Comparison of ENCODE assay signal across 1 cellular context in genomic region chr12:57904848-57905811, GRCh38.
TF ChIP-seq lines count a peak whose summit lies in the region.

No MANE protein-coding gene starts in this region.

TF ChIP-seq in GM12878, 131 proteins besides CTCF, POLR2A, EP300 and RAD21 (continues in another document):
- TF ChIP-seq, protein P1, sequence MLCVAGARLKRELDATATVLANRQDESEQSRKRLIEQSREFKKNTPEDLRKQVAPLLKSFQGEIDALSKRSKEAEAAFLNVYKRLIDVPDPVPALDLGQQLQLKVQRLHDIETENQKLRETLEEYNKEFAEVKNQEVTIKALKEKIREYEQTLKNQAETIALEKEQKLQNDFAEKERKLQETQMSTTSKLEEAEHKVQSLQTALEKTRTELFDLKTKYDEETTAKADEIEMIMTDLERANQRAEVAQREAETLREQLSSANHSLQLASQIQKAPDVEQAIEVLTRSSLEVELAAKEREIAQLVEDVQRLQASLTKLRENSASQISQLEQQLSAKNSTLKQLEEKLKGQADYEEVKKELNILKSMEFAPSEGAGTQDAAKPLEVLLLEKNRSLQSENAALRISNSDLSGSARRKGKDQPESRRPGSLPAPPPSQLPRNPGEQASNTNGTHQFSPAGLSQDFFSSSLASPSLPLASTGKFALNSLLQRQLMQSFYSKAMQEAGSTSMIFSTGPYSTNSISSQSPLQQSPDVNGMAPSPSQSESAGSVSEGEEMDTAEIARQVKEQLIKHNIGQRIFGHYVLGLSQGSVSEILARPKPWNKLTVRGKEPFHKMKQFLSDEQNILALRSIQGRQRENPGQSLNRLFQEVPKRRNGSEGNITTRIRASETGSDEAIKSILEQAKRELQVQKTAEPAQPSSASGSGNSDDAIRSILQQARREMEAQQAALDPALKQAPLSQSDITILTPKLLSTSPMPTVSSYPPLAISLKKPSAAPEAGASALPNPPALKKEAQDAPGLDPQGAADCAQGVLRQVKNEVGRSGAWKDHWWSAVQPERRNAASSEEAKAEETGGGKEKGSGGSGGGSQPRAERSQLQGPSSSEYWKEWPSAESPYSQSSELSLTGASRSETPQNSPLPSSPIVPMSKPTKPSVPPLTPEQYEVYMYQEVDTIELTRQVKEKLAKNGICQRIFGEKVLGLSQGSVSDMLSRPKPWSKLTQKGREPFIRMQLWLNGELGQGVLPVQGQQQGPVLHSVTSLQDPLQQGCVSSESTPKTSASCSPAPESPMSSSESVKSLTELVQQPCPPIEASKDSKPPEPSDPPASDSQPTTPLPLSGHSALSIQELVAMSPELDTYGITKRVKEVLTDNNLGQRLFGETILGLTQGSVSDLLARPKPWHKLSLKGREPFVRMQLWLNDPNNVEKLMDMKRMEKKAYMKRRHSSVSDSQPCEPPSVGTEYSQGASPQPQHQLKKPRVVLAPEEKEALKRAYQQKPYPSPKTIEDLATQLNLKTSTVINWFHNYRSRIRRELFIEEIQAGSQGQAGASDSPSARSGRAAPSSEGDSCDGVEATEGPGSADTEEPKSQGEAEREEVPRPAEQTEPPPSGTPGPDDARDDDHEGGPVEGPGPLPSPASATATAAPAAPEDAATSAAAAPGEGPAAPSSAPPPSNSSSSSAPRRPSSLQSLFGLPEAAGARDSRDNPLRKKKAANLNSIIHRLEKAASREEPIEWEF (IDR thresholded peaks at IDR 0.05; ENCODE audit: insufficient replicate concordance, low read depth, low read length): no peak
- TF ChIP-seq TBL1XR1 (IDR thresholded peaks at IDR 0.05; ENCODE audit: low read depth, low read length) (no peak), HSF1 (IDR thresholded peaks at IDR 0.05; ENCODE audit: low read depth, low read length) (peak; percentile 68; the same call in 1 of the 2 replicates), STAT1 (conservative IDR thresholded peaks at IDR 0.05) (0 out of 2 replicates have a peak, but pooled peaks have one; percentile 57), SREBF2 (IDR thresholded peaks at IDR 0.05; ENCODE audit: low read length) (no peak), NR2F1 (conservative IDR thresholded peaks at IDR 0.05) (no peak), ZBTB33 (IDR thresholded peaks at IDR 0.05) (no peak), MXI1 (IDR thresholded peaks at IDR 0.05; ENCODE audit: low read depth, low read length) (peak; percentile 49; the same call in 1 of the 2 replicates), RUNX3 (IDR thresholded peaks at IDR 0.05; ENCODE audit: low read length) (peak; percentile 62), NFYA (IDR thresholded peaks at IDR 0.05; ENCODE audit: borderline replicate concordance, low read depth, low read length) (no peak), ASH2L (IDR thresholded peaks at IDR 0.05; ENCODE audit: borderline replicate concordance, low read depth) (no peak), FOS (IDR thresholded peaks at IDR 0.05; ENCODE audit: borderline replicate concordance, extremely low read depth, insufficient read length) (no peak), BCLAF1 (IDR thresholded peaks at IDR 0.05) (no peak), NFXL1 (IDR thresholded peaks at IDR 0.05; ENCODE audit: borderline replicate concordance) (no peak), IKZF2 (IDR thresholded peaks at IDR 0.05) (peak in 1 of 2 experiments; percentile 61; a peak in 1 of 4 replicates), FOXK2 (IDR thresholded peaks at IDR 0.05) (no peak), KLF5 (IDR thresholded peaks at IDR 0.05; ENCODE audit: partially characterized antibody) (no peak), GABPA (IDR thresholded peaks at IDR 0.05; ENCODE audit: low read depth) (no peak), SUZ12 (IDR thresholded peaks at IDR 0.05; ENCODE audit: unreplicated experiment) (no peak), TCF3 (IDR thresholded peaks at IDR 0.05; ENCODE audit: borderline replicate concordance, insufficient read depth, low read depth, low read length) (no peak), YY1 (IDR thresholded peaks at IDR 0.05; ENCODE audit: low read depth, low read length) (peak; percentile 92), SPI1 (IDR thresholded peaks at IDR 0.05; ENCODE audit: borderline replicate concordance, insufficient read depth, low read depth, low read length) (no peak), ZNF622 (IDR thresholded peaks at IDR 0.05) (no peak), PML (IDR thresholded peaks at IDR 0.05; ENCODE audit: low read length) (no peak), BCL11A (IDR thresholded peaks at IDR 0.05; ENCODE audit: low read depth, low read length) (no peak), JUNB (IDR thresholded peaks at IDR 0.05) (no peak), POLR2AphosphoS2 (IDR thresholded peaks at IDR 0.05; ENCODE audit: low read depth, low read length) (no peak), POU2F2 (IDR thresholded peaks at IDR 0.05; ENCODE audit: borderline replicate concordance, low read depth, low read length) (peak; percentile 87; the same call in 2 of the 3 replicates), GATAD2B (conservative IDR thresholded peaks at IDR 0.05; ENCODE audit: low read depth) (0 out of 2 replicates have a peak, but pooled peaks have one; percentile 26), HDAC2 (IDR thresholded peaks at IDR 0.05) (no peak), MTA2 (IDR thresholded peaks at IDR 0.05; ENCODE audit: low read depth) (no peak), TCF12 (IDR thresholded peaks at IDR 0.05; ENCODE audit: low read depth, low read length) (no peak)
- TF ChIP-seq, protein P2, sequence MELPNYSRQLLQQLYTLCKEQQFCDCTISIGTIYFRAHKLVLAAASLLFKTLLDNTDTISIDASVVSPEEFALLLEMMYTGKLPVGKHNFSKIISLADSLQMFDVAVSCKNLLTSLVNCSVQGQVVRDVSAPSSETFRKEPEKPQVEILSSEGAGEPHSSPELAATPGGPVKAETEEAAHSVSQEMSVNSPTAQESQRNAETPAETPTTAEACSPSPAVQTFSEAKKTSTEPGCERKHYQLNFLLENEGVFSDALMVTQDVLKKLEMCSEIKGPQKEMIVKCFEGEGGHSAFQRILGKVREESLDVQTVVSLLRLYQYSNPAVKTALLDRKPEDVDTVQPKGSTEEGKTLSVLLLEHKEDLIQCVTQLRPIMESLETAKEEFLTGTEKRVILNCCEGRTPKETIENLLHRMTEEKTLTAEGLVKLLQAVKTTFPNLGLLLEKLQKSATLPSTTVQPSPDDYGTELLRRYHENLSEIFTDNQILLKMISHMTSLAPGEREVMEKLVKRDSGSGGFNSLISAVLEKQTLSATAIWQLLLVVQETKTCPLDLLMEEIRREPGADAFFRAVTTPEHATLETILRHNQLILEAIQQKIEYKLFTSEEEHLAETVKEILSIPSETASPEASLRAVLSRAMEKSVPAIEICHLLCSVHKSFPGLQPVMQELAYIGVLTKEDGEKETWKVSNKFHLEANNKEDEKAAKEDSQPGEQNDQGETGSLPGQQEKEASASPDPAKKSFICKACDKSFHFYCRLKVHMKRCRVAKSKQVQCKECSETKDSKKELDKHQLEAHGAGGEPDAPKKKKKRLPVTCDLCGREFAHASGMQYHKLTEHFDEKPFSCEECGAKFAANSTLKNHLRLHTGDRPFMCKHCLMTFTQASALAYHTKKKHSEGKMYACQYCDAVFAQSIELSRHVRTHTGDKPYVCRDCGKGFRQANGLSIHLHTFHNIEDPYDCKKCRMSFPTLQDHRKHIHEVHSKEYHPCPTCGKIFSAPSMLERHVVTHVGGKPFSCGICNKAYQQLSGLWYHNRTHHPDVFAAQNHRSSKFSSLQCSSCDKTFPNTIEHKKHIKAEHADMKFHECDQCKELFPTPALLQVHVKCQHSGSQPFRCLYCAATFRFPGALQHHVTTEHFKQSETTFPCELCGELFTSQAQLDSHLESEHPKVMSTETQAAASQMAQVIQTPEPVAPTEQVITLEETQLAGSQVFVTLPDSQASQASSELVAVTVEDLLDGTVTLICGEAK (IDR thresholded peaks at IDR 0.05; ENCODE audit: borderline replicate concordance): no peak
- TF ChIP-seq, protein P3, sequence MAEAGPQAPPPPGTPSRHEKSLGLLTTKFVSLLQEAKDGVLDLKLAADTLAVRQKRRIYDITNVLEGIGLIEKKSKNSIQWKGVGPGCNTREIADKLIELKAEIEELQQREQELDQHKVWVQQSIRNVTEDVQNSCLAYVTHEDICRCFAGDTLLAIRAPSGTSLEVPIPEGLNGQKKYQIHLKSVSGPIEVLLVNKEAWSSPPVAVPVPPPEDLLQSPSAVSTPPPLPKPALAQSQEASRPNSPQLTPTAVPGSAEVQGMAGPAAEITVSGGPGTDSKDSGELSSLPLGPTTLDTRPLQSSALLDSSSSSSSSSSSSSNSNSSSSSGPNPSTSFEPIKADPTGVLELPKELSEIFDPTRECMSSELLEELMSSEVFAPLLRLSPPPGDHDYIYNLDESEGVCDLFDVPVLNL (IDR thresholded peaks at IDR 0.05; ENCODE audit: low read depth, low read length): no peak
- TF ChIP-seq, protein P4, sequence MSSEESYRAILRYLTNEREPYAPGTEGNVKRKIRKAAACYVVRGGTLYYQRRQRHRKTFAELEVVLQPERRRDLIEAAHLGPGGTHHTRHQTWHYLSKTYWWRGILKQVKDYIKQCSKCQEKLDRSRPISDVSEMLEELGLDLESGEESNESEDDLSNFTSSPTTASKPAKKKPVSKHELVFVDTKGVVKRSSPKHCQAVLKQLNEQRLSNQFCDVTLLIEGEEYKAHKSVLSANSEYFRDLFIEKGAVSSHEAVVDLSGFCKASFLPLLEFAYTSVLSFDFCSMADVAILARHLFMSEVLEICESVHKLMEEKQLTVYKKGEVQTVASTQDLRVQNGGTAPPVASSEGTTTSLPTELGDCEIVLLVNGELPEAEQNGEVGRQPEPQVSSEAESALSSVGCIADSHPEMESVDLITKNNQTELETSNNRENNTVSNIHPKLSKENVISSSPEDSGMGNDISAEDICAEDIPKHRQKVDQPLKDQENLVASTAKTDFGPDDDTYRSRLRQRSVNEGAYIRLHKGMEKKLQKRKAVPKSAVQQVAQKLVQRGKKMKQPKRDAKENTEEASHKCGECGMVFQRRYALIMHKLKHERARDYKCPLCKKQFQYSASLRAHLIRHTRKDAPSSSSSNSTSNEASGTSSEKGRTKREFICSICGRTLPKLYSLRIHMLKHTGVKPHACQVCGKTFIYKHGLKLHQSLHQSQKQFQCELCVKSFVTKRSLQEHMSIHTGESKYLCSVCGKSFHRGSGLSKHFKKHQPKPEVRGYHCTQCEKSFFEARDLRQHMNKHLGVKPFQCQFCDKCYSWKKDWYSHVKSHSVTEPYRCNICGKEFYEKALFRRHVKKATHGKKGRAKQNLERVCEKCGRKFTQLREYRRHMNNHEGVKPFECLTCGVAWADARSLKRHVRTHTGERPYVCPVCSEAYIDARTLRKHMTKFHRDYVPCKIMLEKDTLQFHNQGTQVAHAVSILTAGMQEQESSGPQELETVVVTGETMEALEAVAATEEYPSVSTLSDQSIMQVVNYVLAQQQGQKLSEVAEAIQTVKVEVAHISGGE (CRISPR knock-in tag; IDR thresholded peaks at IDR 0.05): no peak
- TF ChIP-seq, protein P5, sequence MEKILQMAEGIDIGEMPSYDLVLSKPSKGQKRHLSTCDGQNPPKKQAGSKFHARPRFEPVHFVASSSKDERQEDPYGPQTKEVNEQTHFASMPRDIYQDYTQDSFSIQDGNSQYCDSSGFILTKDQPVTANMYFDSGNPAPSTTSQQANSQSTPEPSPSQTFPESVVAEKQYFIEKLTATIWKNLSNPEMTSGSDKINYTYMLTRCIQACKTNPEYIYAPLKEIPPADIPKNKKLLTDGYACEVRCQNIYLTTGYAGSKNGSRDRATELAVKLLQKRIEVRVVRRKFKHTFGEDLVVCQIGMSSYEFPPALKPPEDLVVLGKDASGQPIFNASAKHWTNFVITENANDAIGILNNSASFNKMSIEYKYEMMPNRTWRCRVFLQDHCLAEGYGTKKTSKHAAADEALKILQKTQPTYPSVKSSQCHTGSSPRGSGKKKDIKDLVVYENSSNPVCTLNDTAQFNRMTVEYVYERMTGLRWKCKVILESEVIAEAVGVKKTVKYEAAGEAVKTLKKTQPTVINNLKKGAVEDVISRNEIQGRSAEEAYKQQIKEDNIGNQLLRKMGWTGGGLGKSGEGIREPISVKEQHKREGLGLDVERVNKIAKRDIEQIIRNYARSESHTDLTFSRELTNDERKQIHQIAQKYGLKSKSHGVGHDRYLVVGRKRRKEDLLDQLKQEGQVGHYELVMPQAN (conservative IDR thresholded peaks at IDR 0.05): no peak
